19 cellular contexts compared by ENCODE assay signal in the genomic region with DNA sequence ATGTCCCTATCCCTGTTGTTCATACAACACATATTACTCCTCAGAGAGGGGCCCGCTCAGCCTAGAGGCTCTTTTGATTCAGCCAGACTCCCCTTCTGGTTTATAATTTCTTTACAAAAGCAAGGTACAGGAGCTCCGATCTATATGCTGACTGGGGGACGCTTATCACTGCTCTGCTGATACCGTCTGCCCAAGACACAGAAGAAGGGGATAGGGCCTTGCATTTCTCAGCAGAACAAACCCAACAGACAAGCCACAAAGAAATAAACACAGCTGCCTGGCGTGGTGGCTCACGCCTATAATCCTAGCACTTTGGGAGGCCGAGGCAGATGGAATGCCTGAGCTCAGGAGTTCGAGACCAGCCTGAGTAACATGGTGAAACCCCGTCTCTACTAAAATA.
"Had no signal": no experiment of that assay in that cellular context is flagged by ENCODE, and none has a peak within 500 bp of the region (broad histone marks: within the 10 kb centered on the region; RNA-seq: fewer than 3 reads in every experiment).

No MANE protein-coding gene starts in this region.

- H3K4me1 Mint-ChIP-seq: activated naive CD4-positive, alpha-beta T cell treated with anti-CD3 and anti-CD28 coated beads, Interleukin-2, amount 50 U/mL, for 24 hours; naive thymus-derived CD8-positive, alpha-beta T cell had no signal

- H3K4me3 Mint-ChIP-seq: activated naive CD4-positive, alpha-beta T cell treated with anti-CD3 and anti-CD28 coated beads, Interleukin-2, amount 50 U/mL, for 24 hours; activated T-cell treated with anti-CD3 and anti-CD28 coated beads, Interleukin-2, amount 50 U/mL, for 24 hours; naive thymus-derived CD8-positive, alpha-beta T cell; stimulated activated naive CD8-positive, alpha-beta T cell treated with anti-CD3 and anti-CD28 coated beads, Interleukin-15, Interleukin-2, amounts not matched to agents 100 ng/mL and 50 ng/mL, for 24 hours had no signal

- H3K36me3 ChIP-seq: thoracic aorta, vagina had no signal

- H3K27me3 Mint-ChIP-seq: activated naive CD4-positive, alpha-beta T cell treated with anti-CD3 and anti-CD28 coated beads, Interleukin-2, amount 50 U/mL, for 24 hours; activated T-cell treated with anti-CD3 and anti-CD28 coated beads, Interleukin-2, amount 50 U/mL, for 24 hours had no signal

- H3K27ac Mint-ChIP-seq: activated naive CD4-positive, alpha-beta T cell treated with anti-CD3 and anti-CD28 coated beads, Interleukin-2, amount 50 U/mL, for 24 hours; activated T-cell treated with anti-CD3 and anti-CD28 coated beads, Interleukin-2, amount 50 U/mL, for 24 hours; stimulated activated naive CD8-positive, alpha-beta T cell treated with anti-CD3 and anti-CD28 coated beads, Interleukin-15, Interleukin-2, amounts not matched to agents 100 ng/mL and 50 ng/mL, for 24 hours had no signal

- FAIRE-seq: colon, endometrium, islet of Langerhans had no signal

- H3K4me3 ChIP-seq: mucosa of descending colon, SK-N-MC, thoracic aorta, vagina had no signal

- H3K27ac ChIP-seq: SK-N-MC, thoracic aorta, vagina had no signal

- H3K9me3 Mint-ChIP-seq: activated naive CD4-positive, alpha-beta T cell treated with anti-CD3 and anti-CD28 coated beads, Interleukin-2, amount 50 U/mL, for 24 hours; activated T-cell treated with anti-CD3 and anti-CD28 coated beads, Interleukin-2, amount 50 U/mL, for 24 hours; naive thymus-derived CD8-positive, alpha-beta T cell; stimulated activated naive CD8-positive, alpha-beta T cell treated with anti-CD3 and anti-CD28 coated beads, Interleukin-15, Interleukin-2, amounts not matched to agents 100 ng/mL and 50 ng/mL, for 24 hours had no signal

- H3K36me3 Mint-ChIP-seq: activated naive CD4-positive, alpha-beta T cell treated with anti-CD3 and anti-CD28 coated beads, Interleukin-2, amount 50 U/mL, for 24 hours; naive thymus-derived CD8-positive, alpha-beta T cell had no signal

- H3K27me3 ChIP-seq: vagina had no signal

- ATAC-seq: left colon; mucosa of descending colon; naive thymus-derived CD8-positive, alpha-beta T cell had no signal

- DNase-seq: activated CD4-positive, alpha-beta T cell treated with anti-CD3 and anti-CD28 coated beads, Interleukin-2, amount 50 U/mL, for 48 hours; activated CD4-positive, CD25-positive, alpha-beta regulatory T cell treated with anti-CD3 and anti-CD28 coated beads, Interleukin-2, amount 50 U/mL, for 72 hours; activated effector memory CD4-positive, alpha-beta T cell treated with Interleukin-2 at 50 U/mL for 16 hours; activated T-cell treated with anti-CD3 and anti-CD28 coated beads, Interleukin-2, amount 50 U/mL, for 24 hours; caudate nucleus; foreskin melanocyte; head of caudate nucleus; left colon; mucosa of descending colon; naive thymus-derived CD8-positive, alpha-beta T cell; T-helper 9 cell had no signal

- H3K9me3 ChIP-seq: mucosa of descending colon, thoracic aorta, vagina had no signal
